8 cellular contexts compared by ENCODE assay signal in the genomic region with DNA sequence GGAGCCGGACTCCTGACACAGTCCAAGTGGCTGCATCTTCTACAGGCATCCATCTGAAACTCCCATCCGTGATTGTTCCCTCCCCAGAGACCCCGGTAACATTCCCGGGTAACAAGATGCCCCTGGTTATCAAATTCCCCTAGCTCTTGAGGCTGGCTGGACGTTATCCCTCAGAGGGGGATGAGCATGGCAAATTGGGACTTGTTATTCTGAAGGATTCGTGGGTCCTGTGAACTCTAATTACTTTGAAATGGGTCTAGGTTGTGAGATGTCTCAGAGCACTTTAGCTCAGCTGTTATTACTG. TPM values are rescaled to one million over a fixed set of nuclear protein-coding genes. Genes with fewer than 3 reads are reported as not detected.
A peak's percentile ranks its signal among the peaks of the same experiment; 100 is the strongest.
DNase-seq lines count a peak whose midpoint lies in the region; ATAC-seq and TF ChIP-seq lines count a peak whose summit lies in the region.

No MANE protein-coding gene starts in this region.

- TF ChIP-seq POLR2A in spleen (IDR thresholded peaks at IDR 0.05) (no peak), GM18505 (IDR thresholded peaks at IDR 0.05; ENCODE audit: borderline replicate concordance, extremely low read depth, insufficient read depth, insufficient read length) (no peak)

- peaks cover 41% of the 10 kb centered on the region in 2 experiments for H3K4me1 Mint-ChIP-seq in H9
- peaks cover 45% of the 10 kb centered on the region for H3K4me1 Mint-ChIP-seq in activated CD8-positive, alpha-beta T cell treated with anti-CD3 and anti-CD28 coated beads for 36 hours (ENCODE audit: low read depth)

- H2BK15ac ChIP-seq in H9 (ENCODE audit: low read depth, low read length), result no peak overlapping the region

- CTCF ChIA-PET in activated CD8-positive, alpha-beta T cell treated with anti-CD3 and anti-CD28 coated beads for 36 hours (lab: Charles Lee), result interaction anchor here (2.9 to 3.3 kb wide), 2 partner anchors 25 to 130 kb away, joined by 10 to 13 read pairs; partner anchors contain the start of gene STAT2

- POLR2A ChIA-PET in activated CD8-positive, alpha-beta T cell treated with anti-CD3 and anti-CD28 coated beads for 36 hours (lab: Charles Lee), result interaction anchor here (0.8 to 3.8 kb wide), 6 partner anchors 10 to 196 kb away, joined by 3 to 28 read pairs (median 4); partner anchors contain the start of genes CNPY2, CS, STAT2 and TIMELESS

- intact Hi-C loops in activated CD8-positive, alpha-beta T cell treated with anti-CD3 and anti-CD28 coated beads for 36 hours (cut with micrococcal nuclease), result loop anchor here (1.0 kb wide), 1 partner anchor 134 kb away; the partner anchor contains the start of gene SPRYD4
- intact Hi-C loops in spleen (cut with DNase I; ENCODE audit: low total_unique reads), result loop anchor here (10.0 kb wide), 1 partner anchor 130 kb away; the partner anchor contains the start of gene SPRYD4

- no peak overlapping the region for H3K56ac ChIP-seq in H9 (ENCODE audit: insufficient read length, low read depth, low read length)

- no peaks in the 10 kb centered on the region for H3K79me1 ChIP-seq in H9 (ENCODE audit: insufficient read depth, low read depth, low read length, poor library complexity, severe bottlenecking)

- H2BK12ac ChIP-seq in H9 (ENCODE audit: insufficient read length, low read depth, low read length), result no peak overlapping the region

- no CpG with 5 or more reads among the region's 6 CpGs for WGBS in H9 (ENCODE audit: extremely low coverage, insufficient read length, low lambda C conversion rate)
- no CpG with 5 or more reads among the region's 6 CpGs for WGBS in iPS DF 6.9 (ENCODE audit: insufficient coverage, insufficient read length)
- WGBS in spleen, 5 donors, result 6 to 14% (median 8%) methylated on average over 6 of the region's 6 CpGs

- H3K4me3 ChIP-seq in iPS DF 6.9 (ENCODE audit: low read length), result peak overlapping the region; percentile 59; the same call in 1 of the 2 replicates
- H3K4me3 ChIP-seq in spleen, result peak overlapping the region; percentile 49 to 75 (median 59)

- no peak for ATAC-seq in activated CD8-positive, alpha-beta T cell treated with anti-CD3 and anti-CD28 coated beads for 36 hours
- ATAC-seq in GM18505 (IDR thresholded peaks at IDR 0.05; ENCODE audit: unreplicated experiment) (no peak), HG03565 (IDR thresholded peaks at IDR 0.05; ENCODE audit: unreplicated experiment) (no peak), GM21786 (IDR thresholded peaks at IDR 0.05; ENCODE audit: unreplicated experiment) (no peak)

- no peak overlapping the region for H2BK5ac ChIP-seq in H9 (ENCODE audit: insufficient read length, low read length)

- no peak for DNase-seq in H9
- DNase-seq in activated CD8-positive, alpha-beta T cell treated with anti-CD3 and anti-CD28 coated beads for 36 hours, result no peak
- no peak for DNase-seq in iPS DF 6.9 (ENCODE audit: low read depth, low spot score)
- DNase-seq in spleen, result no peak
- DNase-seq in NCI-H526 (lab: John Stamatoyannopoulos, UW), result no peak

- H2AFZ ChIP-seq in H9 (ENCODE audit: low read length), result no peak overlapping the region

- H3K23me2 ChIP-seq in H9 (ENCODE audit: insufficient read length, low read depth, low read length, poor library complexity, severe bottlenecking), result peaks cover 9% of the 10 kb centered on the region

- no peaks in the 10 kb centered on the region for H4K20me1 ChIP-seq in H9 (ENCODE audit: control insufficient read depth, insufficient read depth, insufficient read length)

- H3K4me2 ChIP-seq in H9 (ENCODE audit: insufficient read depth, insufficient read length, low read length), result peak overlapping the region; percentile 68

- H4K91ac ChIP-seq in H9 (ENCODE audit: insufficient read length, low read depth, low read length), result no peak overlapping the region

- H3T11ph ChIP-seq in H9 (ENCODE audit: low read length), result no peak overlapping the region

- no peak overlapping the region for H4K5ac ChIP-seq in H9 (ENCODE audit: insufficient read length, low read depth, low read length)

- H3K79me2 ChIP-seq in H9 (ENCODE audit: insufficient read depth, low read length), result no peaks in the 10 kb centered on the region

- H3K14ac ChIP-seq in H9 (ENCODE audit: insufficient read depth, low read length), result no peak overlapping the region; the same call in 1 of the 2 replicates

- H3K23ac ChIP-seq in H9 (ENCODE audit: insufficient read length, low read depth, low read length), result no peak overlapping the region

- TF ChIP-seq CTCF in H9 (conservative IDR thresholded peaks at IDR 0.05) (no peak), spleen (IDR thresholded peaks at IDR 0.05 in 8 of 11, conservative IDR thresholded peaks at IDR 0.05 in 3 of 11) (no peak)
- TF ChIP-seq CTCF in activated CD8-positive, alpha-beta T cell treated with anti-CD3 and anti-CD28 coated beads for 36 hours (IDR thresholded peaks at IDR 0.05), result no peak

- H3K36me3 Mint-ChIP-seq in H9 (ENCODE audit: insufficient read depth in 1 of 3, low read depth in 3 of 3), result peaks cover 0 to 4% (median 3%) of the 10 kb centered on the region in 3 experiments; a peak in 2 of 7 replicates
- peaks cover 15% of the 10 kb centered on the region for H3K36me3 Mint-ChIP-seq in activated CD8-positive, alpha-beta T cell treated with anti-CD3 and anti-CD28 coated beads for 36 hours (ENCODE audit: low read depth)

- H3K18ac ChIP-seq in H9 (ENCODE audit: insufficient read length, low read depth, low read length), result peak overlapping the region; percentile 18

- H2BK120ac ChIP-seq in H9 (ENCODE audit: low read depth, low read length, poor library complexity, severe bottlenecking), result no peak overlapping the region

- no peak overlapping the region for H3K27ac ChIP-seq in H9 (ENCODE audit: insufficient read length, low read depth, low read length)
- no peak overlapping the region for H3K27ac ChIP-seq in iPS DF 6.9 (ENCODE audit: low read length)
- peak overlapping the region; percentile 90 to 98 (median 96) for H3K27ac ChIP-seq in spleen

- H3K9me3 ChIP-seq in H9 (ENCODE audit: control insufficient read depth, low read depth, low read length) (no peaks in the 10 kb centered on the region), iPS DF 6.9 (ENCODE audit: control insufficient read depth, insufficient read depth, low read length) (no peaks in the 10 kb centered on the region), spleen (no peaks in the 10 kb centered on the region)

- no peak overlapping the region for H2AK5ac ChIP-seq in H9 (ENCODE audit: insufficient read length, low read length)

- no peak overlapping the region for H2BK20ac ChIP-seq in H9 (ENCODE audit: low read depth, low read length, poor library complexity, severe bottlenecking)

- H3K27me3 ChIP-seq in H9 (ENCODE audit: insufficient read depth, low read length), result no peaks in the 10 kb centered on the region
- H3K27me3 ChIP-seq in iPS DF 6.9 (ENCODE audit: control insufficient read depth, insufficient read depth, low read length), result no peaks in the 10 kb centered on the region
- no peaks in the 10 kb centered on the region for H3K27me3 ChIP-seq in spleen (replicated peaks in 1 of 7)

- H3K9me3 Mint-ChIP-seq in H9, result no peaks in the 10 kb centered on the region
- H3K9me3 Mint-ChIP-seq in activated CD8-positive, alpha-beta T cell treated with anti-CD3 and anti-CD28 coated beads for 36 hours, result no peaks in the 10 kb centered on the region

- H3K4me1 ChIP-seq in H9 (ENCODE audit: insufficient read depth, low read length) (peaks cover 20% of the 10 kb centered on the region), iPS DF 6.9 (ENCODE audit: control insufficient read depth, insufficient read depth, low read length) (peaks cover 7% of the 10 kb centered on the region), spleen (peaks cover 10 to 51% (median 38%) of the 10 kb centered on the region in 6 donors)

- H3K9ac ChIP-seq in H9 (ENCODE audit: extremely low read depth, insufficient read length, low read length), result peak overlapping the region; percentile 73

- no peak overlapping the region for H4K8ac ChIP-seq in H9 (replicated peaks; ENCODE audit: insufficient read length, low read depth, low read length)

- peak overlapping the region; percentile 99 for H3K27ac Mint-ChIP-seq in H9
- peak overlapping the region; percentile 99 for H3K27ac Mint-ChIP-seq in activated CD8-positive, alpha-beta T cell treated with anti-CD3 and anti-CD28 coated beads for 36 hours

- peak overlapping the region; percentile 82 to 91 for H3K4me3 Mint-ChIP-seq in H9
- peak overlapping the region; percentile 86 for H3K4me3 Mint-ChIP-seq in activated CD8-positive, alpha-beta T cell treated with anti-CD3 and anti-CD28 coated beads for 36 hours

- H3K27me3 Mint-ChIP-seq in H9 (ENCODE audit: low read depth), result peaks cover 7% of the 10 kb centered on the region
- no peaks in the 10 kb centered on the region for H3K27me3 Mint-ChIP-seq in activated CD8-positive, alpha-beta T cell treated with anti-CD3 and anti-CD28 coated beads for 36 hours

- no peak overlapping the region for H3K4ac ChIP-seq in H9 (ENCODE audit: low read depth, low read length)

- H3K36me3 ChIP-seq in iPS DF 6.9 (ENCODE audit: control insufficient read depth, insufficient read depth, low read length) (no peaks in the 10 kb centered on the region), spleen (no peaks in the 10 kb centered on the region)

RNA-seq across cellular contexts. Expression of gene PAN2, which starts 0.6 kb away (rescaled TPM):
- 35.4 and 40.8 TPM in 2 replicates for total RNA-seq in H9 (2021)
- total RNA-seq in activated CD8-positive, alpha-beta T cell treated with anti-CD3 and anti-CD28 coated beads for 36 hours, result 10 to 100 TPM; 55.7 to 69.0 TPM
- total RNA-seq in spleen, result 100 to 1,000 TPM in 4 of 7 donors, 10 to 100 TPM in 3; 47.4 to 132 (median 100) TPM
- 10 to 100 TPM; 34.8 to 56.5 (median 54.4) TPM for polyA plus RNA-seq in spleen

RNA-seq across cellular contexts. Expression of gene IL23A, which starts 4.2 kb away (rescaled TPM):
- total RNA-seq in H9 (2021) (1.5 and 2.0 TPM in 2 replicates), spleen (1 to 10 TPM; 1.1 to 4.5 (median 2.0) TPM)
- total RNA-seq in activated CD8-positive, alpha-beta T cell treated with anti-CD3 and anti-CD28 coated beads for 36 hours, result 10 to 100 TPM; 41.3 to 41.5 TPM
- 1 to 10 TPM; 1.8 to 4.0 (median 3.6) TPM for polyA plus RNA-seq in spleen

RNA-seq across cellular contexts. Expression of gene CNPY2, which starts 18.7 kb away (rescaled TPM):
- total RNA-seq in H9 (2021) (203 and 221 TPM in 2 replicates), spleen (10 to 100 TPM; 63.0 to 79.7 (median 71.9) TPM)
- 10 to 100 TPM; 81.0 to 81.7 TPM for total RNA-seq in activated CD8-positive, alpha-beta T cell treated with anti-CD3 and anti-CD28 coated beads for 36 hours
- 10 to 100 TPM; 81.9 to 86.9 (median 86.7) TPM for polyA plus RNA-seq in spleen

RNA-seq across cellular contexts. Expression of gene STAT2, which starts 25.5 kb away (rescaled TPM):
- total RNA-seq in H9 (2021) (47.8 and 49.9 TPM in 2 replicates), spleen (100 to 1,000 TPM; 219 to 262 (median 233) TPM)
- total RNA-seq in activated CD8-positive, alpha-beta T cell treated with anti-CD3 and anti-CD28 coated beads for 36 hours, result 10 to 100 TPM; 64.4 to 69.7 TPM
- 10 to 100 TPM; 41.5 to 89.7 (median 71.7) TPM for polyA plus RNA-seq in spleen

RNA-seq across cellular contexts. Expression of gene APOF, which starts 28.2 kb away (rescaled TPM):
- total RNA-seq in H9 (2021), result not detected in 2 replicates
- not detected for total RNA-seq in activated CD8-positive, alpha-beta T cell treated with anti-CD3 and anti-CD28 coated beads for 36 hours
- not detected for total RNA-seq in spleen
- polyA plus RNA-seq in spleen, result not detected

Comparison
In these comparisons a context has a peak if more than half of its experiments do, and no peak if none do; other contexts are left out.
1. H3K27ac ChIP-seq: peak in spleen (8 of 8); none in H9 (single experiment) and iPS DF 6.9 (single experiment).
2. RNA of gene IL23A, which starts 4.2 kb away (total RNA-seq): 41.3 to 41.5 TPM in activated CD8-positive, alpha-beta T cell treated with anti-CD3 and anti-CD28 coated beads for 36 hours; 1.5 to 2.0 TPM in H9 and 1.1 to 4.5 TPM in spleen; every median in the first group is over 4 times any median in the second.